Comparison of ENCODE assay signal across 9 cellular contexts in genomic region chr19:45098521-45099464, GRCh38. TPM values are rescaled to one million over a fixed set of nuclear protein-coding genes. Genes with fewer than 3 reads are reported as not detected.
DNase-seq lines count a peak whose midpoint lies in the region; ATAC-seq and TF ChIP-seq lines count a peak whose summit lies in the region.
"Had no signal": no experiment of that assay in that cellular context is flagged by ENCODE, and none has a peak within 500 bp of the region (broad histone marks: within the 10 kb centered on the region; RNA-seq: fewer than 3 reads in every experiment).

No MANE protein-coding gene starts in this region.

- H3K4me1 ChIP-seq in hepatocyte (ENCODE audit: insufficient read depth) (peaks cover 78% of the 10 kb centered on the region), sigmoid colon (peaks cover 0 to 80% (median 72%) of the 10 kb centered on the region in 4 donors)

- H3K27me3 Mint-ChIP-seq in progenitor cell of endocrine pancreas: no peaks in the 10 kb centered on the region

- H3K36me3 Mint-ChIP-seq in stimulated activated effector memory CD8-positive, alpha-beta T cell treated with anti-CD3 and anti-CD28 coated beads, Interleukin-12 subunit alpha, Interleukin-12 subunit beta, amount 100 ng/mL, for 72 hours: peaks cover 24% of the 10 kb centered on the region
- H3K36me3 Mint-ChIP-seq in progenitor cell of endocrine pancreas (ENCODE audit: insufficient read depth): peaks cover 3% of the 10 kb centered on the region

- H3K4me3 ChIP-seq in LNCaP clone FGC (ENCODE audit: low read depth, low read length): peak overlapping the region; percentile 28
- H3K4me3 ChIP-seq in hepatocyte: no peak overlapping the region
- no peak overlapping the region for H3K4me3 ChIP-seq in sigmoid colon
- H3K4me3 ChIP-seq: ascending aorta had no signal

- no peak for TF ChIP-seq EP300 in sigmoid colon (IDR thresholded peaks at IDR 0.05)

- no peak overlapping the region for H3K4me3 Mint-ChIP-seq in stimulated activated effector memory CD8-positive, alpha-beta T cell treated with anti-CD3 and anti-CD28 coated beads, Interleukin-12 subunit alpha, Interleukin-12 subunit beta, amount 100 ng/mL, for 72 hours
- H3K4me3 Mint-ChIP-seq in progenitor cell of endocrine pancreas (ENCODE audit: low read depth): no peak overlapping the region

- no peak for TF ChIP-seq CTCF in LNCaP clone FGC (IDR thresholded peaks at IDR 0.05; ENCODE audit: control insufficient read depth, extremely low read depth, insufficient read depth)
- no peak for TF ChIP-seq CTCF in hepatocyte (IDR thresholded peaks at IDR 0.05; ENCODE audit: poor library complexity)
- no peak for TF ChIP-seq CTCF in sigmoid colon (IDR thresholded peaks at IDR 0.05)
- TF ChIP-seq CTCF in progenitor cell of endocrine pancreas (IDR thresholded peaks at IDR 0.05; ENCODE audit: unreplicated experiment): no peak

- H3K27me3 ChIP-seq in hepatocyte (no peaks in the 10 kb centered on the region), sigmoid colon (no peaks in the 10 kb centered on the region)
- H3K27me3 ChIP-seq: ascending aorta had no signal

- no peak for ATAC-seq in stimulated activated effector memory CD8-positive, alpha-beta T cell treated with anti-CD3 and anti-CD28 coated beads, Interleukin-12 subunit alpha, Interleukin-12 subunit beta, amount 100 ng/mL, for 72 hours
- no peak for ATAC-seq in GM21825 (IDR thresholded peaks at IDR 0.05; ENCODE audit: unreplicated experiment)

- H3K9me3 Mint-ChIP-seq in stimulated activated effector memory CD8-positive, alpha-beta T cell treated with anti-CD3 and anti-CD28 coated beads, Interleukin-12 subunit alpha, Interleukin-12 subunit beta, amount 100 ng/mL, for 72 hours: no peaks in the 10 kb centered on the region
- no peaks in the 10 kb centered on the region for H3K9me3 Mint-ChIP-seq in progenitor cell of endocrine pancreas (ENCODE audit: low read depth)

- DNase-seq in LNCaP clone FGC (ENCODE audit: low read depth): no peak
- DNase-seq in astrocyte of the hippocampus (ENCODE audit: low read depth, low spot score): peak; percentile 59
- DNase-seq in hepatocyte (ENCODE audit: low spot score): no peak
- DNase-seq in stimulated activated effector memory CD8-positive, alpha-beta T cell treated with anti-CD3 and anti-CD28 coated beads, Interleukin-12 subunit alpha, Interleukin-12 subunit beta, amount 100 ng/mL, for 72 hours (ENCODE audit: low spot score in 2 of 2): no peak
- DNase-seq in sigmoid colon: no peak
- no peak for DNase-seq in NCI-H748 treated with DMSO at 0.1 percent for 48 hours (lab: John Stamatoyannopoulos, UW)
- no peak for DNase-seq in progenitor cell of endocrine pancreas (ENCODE audit: low spot score, unreplicated experiment)

- peaks cover 57% of the 10 kb centered on the region for H4K20me1 ChIP-seq in hepatocyte (ENCODE audit: insufficient read depth, poor library complexity, severe bottlenecking)

- H3K9me2 ChIP-seq in hepatocyte (replicated peaks; ENCODE audit: insufficient read depth): no peaks in the 10 kb centered on the region

- peak overlapping the region; percentile 62 for H3K4me2 ChIP-seq in hepatocyte

- H3K27ac Mint-ChIP-seq in stimulated activated effector memory CD8-positive, alpha-beta T cell treated with anti-CD3 and anti-CD28 coated beads, Interleukin-12 subunit alpha, Interleukin-12 subunit beta, amount 100 ng/mL, for 72 hours: peak overlapping the region; percentile 79
- H3K27ac Mint-ChIP-seq in progenitor cell of endocrine pancreas: no peak overlapping the region

- no peak for TF ChIP-seq POLR2A in sigmoid colon (IDR thresholded peaks at IDR 0.05)

- no peak overlapping the region for H2AFZ ChIP-seq in hepatocyte

- H3K4me1 Mint-ChIP-seq in stimulated activated effector memory CD8-positive, alpha-beta T cell treated with anti-CD3 and anti-CD28 coated beads, Interleukin-12 subunit alpha, Interleukin-12 subunit beta, amount 100 ng/mL, for 72 hours: peaks cover 88% of the 10 kb centered on the region
- H3K4me1 Mint-ChIP-seq in progenitor cell of endocrine pancreas (ENCODE audit: low read depth): peaks cover 50% of the 10 kb centered on the region

- WGBS in hepatocyte (ENCODE audit: low lambda C conversion rate, missing lambda C conversion rate): 70% methylated on average over 15 of the region's 15 CpGs
- WGBS in sigmoid colon, 2 donors: 69 to 70% methylated on average over 15 of the region's 15 CpGs

- H3K79me2 ChIP-seq in hepatocyte: peaks cover 96% of the 10 kb centered on the region

- H3K9me3 ChIP-seq in hepatocyte (ENCODE audit: low read depth) (no peaks in the 10 kb centered on the region), sigmoid colon (no peaks in the 10 kb centered on the region)
- H3K9me3 ChIP-seq: ascending aorta had no signal

- H3K36me3 ChIP-seq in hepatocyte (replicated peaks; ENCODE audit: insufficient read depth, low read depth): no peaks in the 10 kb centered on the region
- H3K36me3 ChIP-seq in sigmoid colon: no peaks in the 10 kb centered on the region
- H3K36me3 ChIP-seq: ascending aorta had no signal

- peak overlapping the region; percentile 94 for H3K27ac ChIP-seq in hepatocyte
- peak overlapping the region in 2 of 4 donors; percentile 40 to 62 for H3K27ac ChIP-seq in sigmoid colon
- H3K27ac ChIP-seq: ascending aorta had no signal

- intact Hi-C loops in sigmoid colon (cut with DNase I): no loop called here

RNA-seq across cellular contexts. Expression of gene PPP1R37, which starts 5.8 kb away (rescaled TPM):
- 28.1 and 30.8 TPM in 2 replicates for total RNA-seq in hepatocyte
- 14.0 and 15.2 TPM in 2 replicates for polyA plus RNA-seq in hepatocyte
- 10 to 100 TPM; 17.8 to 23.2 (median 19.9) TPM for total RNA-seq in sigmoid colon
- polyA plus RNA-seq in sigmoid colon: 10 to 100 TPM; 21.6 to 32.5 (median 22.4) TPM
- total RNA-seq in progenitor cell of endocrine pancreas: 44.8 and 45.8 TPM in 2 replicates

RNA-seq across cellular contexts. Expression of gene GEMIN7, which starts 19.7 kb away (rescaled TPM):
- total RNA-seq in hepatocyte (48.8 and 50.7 TPM in 2 replicates), sigmoid colon (10 to 100 TPM; 10.3 to 18.2 (median 16.2) TPM), progenitor cell of endocrine pancreas (29.8 and 39.4 TPM in 2 replicates)
- polyA plus RNA-seq in hepatocyte (55.3 and 69.0 TPM in 2 replicates), sigmoid colon (10 to 100 TPM; 27.0 to 31.2 (median 30.6) TPM)

RNA-seq across cellular contexts. Expression of gene ZNF296, which starts 22.5 kb away (rescaled TPM):
- total RNA-seq in hepatocyte: 0.52 TPM in 1 of 2 replicates, not detected in the other
- polyA plus RNA-seq in hepatocyte: 1.2 TPM in 1 of 2 replicates, not detected in the other
- total RNA-seq in sigmoid colon: 1 to 10 TPM in 1 of 4 donors, under 1 TPM in 1, not detected in 2; 0.41 to 1.2 TPM
- 1 to 10 TPM; 2.8 to 5.4 (median 3.0) TPM for polyA plus RNA-seq in sigmoid colon
- total RNA-seq in progenitor cell of endocrine pancreas: 1.1 and 1.3 TPM in 2 replicates
- total RNA-seq: ascending aorta had no signal

RNA-seq across cellular contexts. Expression of gene CLASRP, which starts 59.9 kb away (rescaled TPM):
- total RNA-seq in hepatocyte (32.3 and 56.2 TPM in 2 replicates), sigmoid colon (100 to 1,000 TPM in 1 of 4 donors, 10 to 100 TPM in 3; 61.9 to 157 (median 73.7) TPM), progenitor cell of endocrine pancreas (111 and 123 TPM in 2 replicates)
- polyA plus RNA-seq in hepatocyte (45.8 and 74.5 TPM in 2 replicates), sigmoid colon (10 to 100 TPM; 19.0 to 70.8 (median 19.2) TPM)
